ENCODE assay signal across 8 cellular contexts in the genomic region with DNA sequence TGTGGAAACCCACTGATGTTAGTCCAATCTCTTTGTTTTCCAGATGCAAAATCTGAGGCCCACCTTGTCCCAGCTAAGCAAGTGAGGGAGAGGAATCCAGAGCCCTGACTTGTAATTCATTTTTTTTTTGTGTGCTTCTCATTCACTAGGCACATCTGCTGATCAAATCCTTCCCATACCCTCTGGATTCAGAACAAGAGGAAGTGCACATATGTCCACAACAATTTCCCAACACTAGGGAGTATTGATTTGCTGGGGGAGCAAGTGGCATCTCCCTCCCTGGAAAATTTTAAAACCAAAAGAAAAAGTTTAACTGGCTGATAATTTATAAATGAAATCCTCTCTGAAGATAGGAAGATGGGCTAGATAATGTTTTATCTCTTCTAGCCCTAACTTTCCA.
DNase-seq lines count a peak whose midpoint lies in the region; ATAC-seq and TF ChIP-seq lines count a peak whose summit lies in the region.

No MANE protein-coding gene starts in this region.

- H3K27ac ChIP-seq in PC-3 (ENCODE audit: low read length) (no peak overlapping the region), esophagus squamous epithelium (peak overlapping the region in 3 of 4 donors; percentile 47 to 68 (median 62))

- H3K9me3 ChIP-seq in PC-3 (ENCODE audit: low read length) (no peaks in the 10 kb centered on the region), esophagus squamous epithelium (no peaks in the 10 kb centered on the region), skeletal muscle satellite cell (replicated peaks; ENCODE audit: low read length) (no peaks in the 10 kb centered on the region)

- H3K79me2 ChIP-seq in PC-3 (ENCODE audit: low read length) = no peaks in the 10 kb centered on the region

- H3F3A ChIP-seq in PC-3 (ENCODE audit: low read length, unreplicated experiment) = no peaks in the 10 kb centered on the region

- no peak for TF ChIP-seq POLR2A in esophagus squamous epithelium (IDR thresholded peaks at IDR 0.05)

- no TSS peak for BruUV-seq in PC-3 (replicated peaks; lab: Mats Ljungman, UMichigan)

- peak; percentile 14 for DNase-seq in NCI-H82 (lab: John Stamatoyannopoulos, UW)
- DNase-seq in NCI-H82 treated with DMSO at 0.1 percent for 48 hours (lab: John Stamatoyannopoulos, UW; ENCODE audit: unreplicated experiment) = no peak
- DNase-seq in PC-3 = no peak
- DNase-seq in esophagus squamous epithelium (lab: John Stamatoyannopoulos, UW) = no peak
- DNase-seq in iPS-NIHi7 (ENCODE audit: extremely low spot score) = no peak
- no peak for DNase-seq in NCI-H1105 treated with DMSO at 0.1 percent for 48 hours (lab: John Stamatoyannopoulos, UW)
- no peak for DNase-seq in posterior vena cava (ENCODE audit: low spot score)

- H3K9me2 ChIP-seq in PC-3 (replicated peaks; ENCODE audit: low read length) = no peaks in the 10 kb centered on the region

- H3K4me2 ChIP-seq in PC-3 (ENCODE audit: low read length) (no peak overlapping the region), skeletal muscle satellite cell (ENCODE audit: low read length) (no peak overlapping the region)

- H3K27me3 ChIP-seq in PC-3 (ENCODE audit: low read length) (no peaks in the 10 kb centered on the region), esophagus squamous epithelium (no peaks in the 10 kb centered on the region), skeletal muscle satellite cell (ENCODE audit: control insufficient read depth, insufficient read depth, low read length) (no peaks in the 10 kb centered on the region)

- H3K4me1 ChIP-seq in PC-3 (ENCODE audit: insufficient read depth, low read length) (0 out of 2 replicates have a peak, but pooled peaks cover 14% of the 10 kb centered on the region), esophagus squamous epithelium (peaks cover 6 to 38% (median 10%) of the 10 kb centered on the region in 3 donors), skeletal muscle satellite cell (ENCODE audit: control insufficient read depth, insufficient read depth, low read length) (peaks cover 24% of the 10 kb centered on the region)

- POLR2A ChIA-PET in PC-3 (lab: Charles Lee; ENCODE audit: unreplicated experiment) = interaction anchor here (0.7 kb wide), 1 partner anchor 29 kb away, joined by 3 read pairs; no protein-coding TSS in a partner anchor

- no peak for TF ChIP-seq CTCF in PC-3 (conservative IDR thresholded peaks at IDR 0.05; ENCODE audit: low read depth, low read length)
- no peak for TF ChIP-seq CTCF in esophagus squamous epithelium (IDR thresholded peaks at IDR 0.05)

- H3K4me3 ChIP-seq in PC-3 (ENCODE audit: low read length) (no peak overlapping the region), esophagus squamous epithelium (no peak overlapping the region), skeletal muscle satellite cell (ENCODE audit: low read length) (no peak overlapping the region)

- peak overlapping the region; percentile 46; the same call in 1 of the 2 replicates for H2AFZ ChIP-seq in PC-3 (ENCODE audit: low read length)

- ATAC-seq in PC-3 = no peak

- H3K36me3 ChIP-seq in PC-3 (ENCODE audit: low read depth, low read length) (no peaks in the 10 kb centered on the region), esophagus squamous epithelium (no peaks in the 10 kb centered on the region), skeletal muscle satellite cell (ENCODE audit: insufficient read depth, low read length) (no peaks in the 10 kb centered on the region)

- intact Hi-C loops in PC-3 (cut with micrococcal nuclease) = loop anchor here (1.0 to 10.0 kb wide), 6 partner anchors 31 to 1139 kb away; partner anchors contain the start of gene PDS5B
- intact Hi-C loops in esophagus squamous epithelium (cut with DNase I) = loop anchor here (10.0 kb wide), 1 partner anchor 179 kb away; no protein-coding TSS in a partner anchor
- intact Hi-C loops in posterior vena cava (cut with DNase I) = loop anchor here (10.0 kb wide), 2 partner anchors 179 to 519 kb away; no protein-coding TSS in a partner anchor

- no peak overlapping the region for H3K9ac ChIP-seq in PC-3 (ENCODE audit: low read length)
- peak overlapping the region; percentile 37 for H3K9ac ChIP-seq in skeletal muscle satellite cell (ENCODE audit: low read depth, low read length)

- no peaks in the 10 kb centered on the region for H4K20me1 ChIP-seq in PC-3 (ENCODE audit: low read length)

- CTCF ChIA-PET in PC-3 (lab: Charles Lee) = no interaction called here
